Comparison of ENCODE assay signal across 8 cellular contexts in genomic region chr3:196638922-196639516, GRCh38. TPM values are rescaled to one million over a fixed set of nuclear protein-coding genes. Genes with fewer than 3 reads are reported as not detected.
DNase-seq lines count a peak whose midpoint lies in the region; ATAC-seq and TF ChIP-seq lines count a peak whose summit lies in the region.

No MANE protein-coding gene starts in this region.

- H3K27me3 ChIP-seq in breast epithelium = no peaks in the 10 kb centered on the region
- peaks cover 20% of the 10 kb centered on the region for H3K27me3 ChIP-seq in PC-9 (ENCODE audit: insufficient read depth, low read depth)
- H3K27me3 ChIP-seq in esophagus muscularis mucosa = no peaks in the 10 kb centered on the region

- no peak for ATAC-seq in HG03439 (IDR thresholded peaks at IDR 0.05; ENCODE audit: unreplicated experiment)

- H3K36me3 Mint-ChIP-seq in MCF 10A (ENCODE audit: insufficient read depth, unreplicated experiment) = no peaks in the 10 kb centered on the region
- no peaks in the 10 kb centered on the region for H3K36me3 Mint-ChIP-seq in progenitor cell of endocrine pancreas (ENCODE audit: insufficient read depth)

- WGBS in esophagus muscularis mucosa = 20% methylated on average over 14 of the region's 19 CpGs

- no peaks in the 10 kb centered on the region for H4K20me1 ChIP-seq in PC-9 (ENCODE audit: insufficient read depth)

- DNase-seq in breast epithelium (ENCODE audit: low spot score in 2 of 2) = no peak
- no peak for DNase-seq in MCF 10A (ENCODE audit: unreplicated experiment)
- DNase-seq in PC-9 = no peak
- DNase-seq in esophagus muscularis mucosa (ENCODE audit: extremely low spot score) = no peak
- DNase-seq in progenitor cell of endocrine pancreas (ENCODE audit: low spot score, unreplicated experiment) = no peak
- no peak for DNase-seq in NCI-H526 treated with DMSO at 0.1 percent for 48 hours (lab: John Stamatoyannopoulos, UW)
- no peak for DNase-seq in stimulated activated CD4-positive, alpha-beta T cell treated with anti-CD3 and anti-CD28 coated beads, Interleukin-2, amount 100 ng/mL, for 24 hours

- H3K4me3 ChIP-seq in breast epithelium = peak overlapping the region; percentile 55 to 71 (median 57)
- peak overlapping the region; percentile 66; the same call in 1 of the 2 replicates for H3K4me3 ChIP-seq in PC-9
- H3K4me3 ChIP-seq in esophagus muscularis mucosa = peak overlapping the region; percentile 59 to 81 (median 62)

- CTCF ChIA-PET in MCF 10A (lab: Yijun Ruan, JAX) (no interaction called here), PC-9 (lab: Charles Lee) (interaction anchor here (0.6 kb wide), 1 partner anchor 263 kb away, joined by 10 read pairs; no protein-coding TSS in a partner anchor)

- H3K4me3 Mint-ChIP-seq in MCF 10A (ENCODE audit: unreplicated experiment) = no peak overlapping the region
- peak overlapping the region; percentile 65 for H3K4me3 Mint-ChIP-seq in progenitor cell of endocrine pancreas (ENCODE audit: low read depth)

- H3F3A ChIP-seq in PC-9 (ENCODE audit: insufficient read depth, low read depth) = peaks cover 9% of the 10 kb centered on the region

- H2AFZ ChIP-seq in PC-9 = peak overlapping the region; percentile 87; the same call in 1 of the 2 replicates

- no peaks in the 10 kb centered on the region for H3K9me2 ChIP-seq in PC-9 (ENCODE audit: insufficient read depth)

- POLR2A ChIA-PET in MCF 10A (lab: Yijun Ruan, JAX) = interaction anchor here (0.6 kb wide), 1 partner anchor 1158 kb away, joined by 3 read pairs; no protein-coding TSS in a partner anchor
- POLR2A ChIA-PET in PC-9 (lab: Charles Lee; ENCODE audit: unreplicated experiment) = interaction anchor here (0.7 kb wide), 1 partner anchor 9 kb away, joined by 5 read pairs; no protein-coding TSS in a partner anchor

- H3K9me3 ChIP-seq in breast epithelium = no peaks in the 10 kb centered on the region
- H3K9me3 ChIP-seq in PC-9 (ENCODE audit: insufficient read depth, low read depth) = no peaks in the 10 kb centered on the region
- H3K9me3 ChIP-seq in esophagus muscularis mucosa = no peaks in the 10 kb centered on the region

- intact Hi-C loops in breast epithelium (cut with DNase I; ENCODE audit: low total_unique reads) (no loop called here), MCF 10A (cut with micrococcal nuclease) (no loop called here), PC-9 (cut with micrococcal nuclease; ENCODE audit: unreplicated experiment) (no loop called here), esophagus muscularis mucosa (cut with DNase I) (no loop called here)

- no peaks in the 10 kb centered on the region for H3K9me3 Mint-ChIP-seq in MCF 10A (ENCODE audit: unreplicated experiment)
- no peaks in the 10 kb centered on the region for H3K9me3 Mint-ChIP-seq in progenitor cell of endocrine pancreas (ENCODE audit: low read depth)

- TF ChIP-seq EP300 in esophagus muscularis mucosa (IDR thresholded peaks at IDR 0.05) = no peak

- TF ChIP-seq POLR2A in breast epithelium (IDR thresholded peaks at IDR 0.05) = no peak
- TF ChIP-seq POLR2A in esophagus muscularis mucosa (IDR thresholded peaks at IDR 0.05; ENCODE audit: low read depth) = no peak

- H3K27ac ChIP-seq in breast epithelium (peak overlapping the region; percentile 41 to 52), PC-9 (no peak overlapping the region), esophagus muscularis mucosa (replicated peaks in 1 of 4) (peak overlapping the region; percentile 77 to 84 (median 80))

- H3K27me3 Mint-ChIP-seq in MCF 10A (ENCODE audit: insufficient read depth, unreplicated experiment) (no peaks in the 10 kb centered on the region), progenitor cell of endocrine pancreas (peaks cover 32% of the 10 kb centered on the region)

- TF ChIP-seq CTCF in breast epithelium (IDR thresholded peaks at IDR 0.05) (no peak), MCF 10A (IDR thresholded peaks at IDR 0.05; ENCODE audit: unreplicated experiment) (no peak), PC-9 (conservative IDR thresholded peaks at IDR 0.05) (no peak), esophagus muscularis mucosa (IDR thresholded peaks at IDR 0.05) (no peak), progenitor cell of endocrine pancreas (IDR thresholded peaks at IDR 0.05; ENCODE audit: unreplicated experiment) (no peak)

- no peaks in the 10 kb centered on the region for H3K79me2 ChIP-seq in PC-9 (ENCODE audit: low read depth)

- no peaks in the 10 kb centered on the region for H3K4me1 ChIP-seq in breast epithelium
- no peaks in the 10 kb centered on the region; the same call in 1 of the 2 replicates for H3K4me1 ChIP-seq in PC-9 (replicated peaks; ENCODE audit: insufficient read depth)
- H3K4me1 ChIP-seq in esophagus muscularis mucosa = peaks cover 12 to 39% (median 29%) of the 10 kb centered on the region in 4 donors

- H3K27ac Mint-ChIP-seq in MCF 10A (ENCODE audit: low read depth, unreplicated experiment) = no peak overlapping the region
- no peak overlapping the region for H3K27ac Mint-ChIP-seq in progenitor cell of endocrine pancreas

- H3K4me2 ChIP-seq in PC-9 = peak overlapping the region; percentile 91

- H3K36me3 ChIP-seq in breast epithelium (no peaks in the 10 kb centered on the region), PC-9 (ENCODE audit: low read depth) (no peaks in the 10 kb centered on the region), esophagus muscularis mucosa (peaks cover 0 to 4% (median 0%) of the 10 kb centered on the region in 4 donors)

- BruUV-seq in MCF 10A (replicated peaks; lab: Mats Ljungman, UMichigan) = no TSS peak
- BruUV-seq in PC-9 (replicated peaks; lab: Mats Ljungman, UMichigan) = no TSS peak

- no peaks in the 10 kb centered on the region for H3K4me1 Mint-ChIP-seq in MCF 10A (ENCODE audit: insufficient read depth, unreplicated experiment)
- H3K4me1 Mint-ChIP-seq in progenitor cell of endocrine pancreas (ENCODE audit: low read depth) = peaks cover 1% of the 10 kb centered on the region

RNA-seq across cellular contexts. Expression of gene NRROS, which starts 0.5 kb away (rescaled TPM):
- total RNA-seq in breast epithelium (10 to 100 TPM in 1 of 3 donors, 1 to 10 TPM in 2; 3.2 to 13.9 (median 4.3) TPM), MCF 10A (2022) (not detected in 2 replicates), PC-9 (2021) (2.2 and 3.1 TPM in 2 replicates), esophagus muscularis mucosa (1 to 10 TPM; 6.2 to 8.5 (median 7.3) TPM), progenitor cell of endocrine pancreas (1.4 and 2.0 TPM in 2 replicates)
